Comparison of ENCODE assay signal across 15 cellular contexts in genomic region chr3:55066406-55067128, GRCh38.
"Had no signal": no experiment of that assay in that cellular context is flagged by ENCODE, and none has a peak within 500 bp of the region (broad histone marks: within the 10 kb centered on the region; RNA-seq: fewer than 3 reads in every experiment).

No MANE protein-coding gene starts in this region.

- H3K27me3 ChIP-seq: ascending aorta, cardiac muscle cell, foreskin keratinocyte, sigmoid colon, thyroid gland had no signal

- ATAC-seq: activated CD4-positive, CD25-positive, alpha-beta regulatory T cell treated with anti-CD3 and anti-CD28 coated beads, Interleukin-2, amount 50 U/mL, for 24 hours; foreskin keratinocyte; stimulated activated memory B cell treated with anti-CD40 and anti-IgM and Interleukin-4, amounts not matched to agents 10 μg/mL and 1 μg/mL and 100 μg/mL, for 72 hours had no signal

- H3K4me1 ChIP-seq: ascending aorta, prostate gland, thyroid gland had no signal

- H3K36me3 Mint-ChIP-seq: activated naive CD8-positive, alpha-beta T cell treated with anti-CD3 and anti-CD28 coated beads, Interleukin-2, amount 10 ng/mL, durations not matched to agents 7 days and 5 days; stimulated activated memory B cell treated with anti-CD40 and anti-IgM and Interleukin-4, amounts not matched to agents 10 μg/mL and 1 μg/mL and 100 μg/mL, for 72 hours had no signal

- H3K27ac ChIP-seq: ascending aorta, cardiac muscle cell, foreskin keratinocyte, prostate gland, thyroid gland had no signal

- H3K27me3 Mint-ChIP-seq: activated naive CD8-positive, alpha-beta T cell treated with anti-CD3 and anti-CD28 coated beads, Interleukin-2, amount 10 ng/mL, durations not matched to agents 7 days and 5 days; stimulated activated memory B cell treated with anti-CD40 and anti-IgM and Interleukin-4, amounts not matched to agents 10 μg/mL and 1 μg/mL and 100 μg/mL, for 72 hours had no signal

- H3K4me1 Mint-ChIP-seq: activated naive CD8-positive, alpha-beta T cell treated with anti-CD3 and anti-CD28 coated beads, Interleukin-2, amount 10 ng/mL, durations not matched to agents 7 days and 5 days; stimulated activated memory B cell treated with anti-CD40 and anti-IgM and Interleukin-4, amounts not matched to agents 10 μg/mL and 1 μg/mL and 100 μg/mL, for 72 hours had no signal

- DNase-seq: activated CD4-positive, alpha-beta T cell treated with anti-CD3 and anti-CD28 coated beads, Interleukin-2, amount 50 U/mL, for 1 hour; activated naive CD4-positive, alpha-beta T cell; activated naive CD8-positive, alpha-beta T cell treated with anti-CD3 and anti-CD28 coated beads, Interleukin-2, amount 10 ng/mL, durations not matched to agents 7 days and 5 days; foreskin keratinocyte; glutamatergic neuron; sigmoid colon; T-helper 1 cell; T1000; thyroid gland had no signal

- H3K4me3 ChIP-seq: ascending aorta, cardiac muscle cell, prostate gland, sigmoid colon, thyroid gland had no signal

- H3K9me3 ChIP-seq: ascending aorta, prostate gland, sigmoid colon, thyroid gland had no signal

- H3K27ac Mint-ChIP-seq: activated naive CD8-positive, alpha-beta T cell treated with anti-CD3 and anti-CD28 coated beads, Interleukin-2, amount 10 ng/mL, durations not matched to agents 7 days and 5 days; activated T-helper 1 cell treated with anti-CD3 and anti-CD28 coated beads, Interleukin-12 subunit alpha, Interleukin-12 subunit beta, Interleukin-2, Interleukin-4 antibody, amounts not matched to agents 30 ng/mL and 10 ng/mL and 1 ng/mL, durations not matched to agents 14 hours and 24 hours and 36 hours; stimulated activated memory B cell treated with anti-CD40 and anti-IgM and Interleukin-4, amounts not matched to agents 10 μg/mL and 1 μg/mL and 100 μg/mL, for 72 hours had no signal

- H3K9me3 Mint-ChIP-seq: activated T-helper 1 cell treated with anti-CD3 and anti-CD28 coated beads, Interleukin-12 subunit alpha, Interleukin-12 subunit beta, Interleukin-2, Interleukin-4 antibody, amounts not matched to agents 30 ng/mL and 10 ng/mL and 1 ng/mL, durations not matched to agents 14 hours and 24 hours and 36 hours; stimulated activated memory B cell treated with anti-CD40 and anti-IgM and Interleukin-4, amounts not matched to agents 10 μg/mL and 1 μg/mL and 100 μg/mL, for 72 hours had no signal

- H3K4me3 Mint-ChIP-seq: activated naive CD8-positive, alpha-beta T cell treated with anti-CD3 and anti-CD28 coated beads, Interleukin-2, amount 10 ng/mL, durations not matched to agents 7 days and 5 days; activated T-helper 1 cell treated with anti-CD3 and anti-CD28 coated beads, Interleukin-12 subunit alpha, Interleukin-12 subunit beta, Interleukin-2, Interleukin-4 antibody, amounts not matched to agents 30 ng/mL and 10 ng/mL and 1 ng/mL, durations not matched to agents 14 hours and 24 hours and 36 hours; stimulated activated memory B cell treated with anti-CD40 and anti-IgM and Interleukin-4, amounts not matched to agents 10 μg/mL and 1 μg/mL and 100 μg/mL, for 72 hours had no signal

- H3K36me3 ChIP-seq: ascending aorta, cardiac muscle cell, prostate gland, sigmoid colon, thyroid gland had no signal
